ENCODE assay signal across 10 cellular contexts in the genomic region with DNA sequence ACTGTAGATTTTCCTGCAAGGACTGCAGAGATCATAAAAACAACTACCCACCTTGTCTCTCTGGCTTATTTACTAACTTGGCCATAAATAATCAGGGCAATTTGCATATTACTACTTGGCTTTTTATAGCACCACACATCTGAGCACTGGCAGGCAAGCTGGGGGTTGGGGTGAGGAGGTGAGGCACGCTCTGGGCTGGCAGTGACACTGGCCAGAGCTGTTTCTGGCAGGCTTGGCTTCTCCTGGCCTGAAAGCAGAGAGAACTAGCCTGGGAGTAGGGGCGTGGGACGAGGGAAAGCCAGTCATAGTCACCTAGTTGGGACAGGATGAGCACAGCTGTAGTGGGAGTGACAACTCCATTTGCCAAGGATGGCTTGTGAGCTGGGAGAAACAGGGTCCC.
"Had no signal": no experiment of that assay in that cellular context is flagged by ENCODE, and none has a peak within 500 bp of the region (broad histone marks: within the 10 kb centered on the region; RNA-seq: fewer than 3 reads in every experiment).

No MANE protein-coding gene starts in this region.

- H3K4me1 ChIP-seq: colonic mucosa, spleen had no signal

- H3K27me3 ChIP-seq: colonic mucosa, sigmoid colon had no signal

- H3K36me3 ChIP-seq: colonic mucosa, sigmoid colon, spleen had no signal

- H3K9me3 ChIP-seq: colonic mucosa, sigmoid colon had no signal

- DNase-seq: activated CD4-positive, alpha-beta memory T cell treated with anti-CD3 and anti-CD28 coated beads for 36 hours; activated CD4-positive, alpha-beta T cell treated with anti-CD3 and anti-CD28 coated beads for 36 hours; activated CD8-positive, alpha-beta memory T cell treated with anti-CD3 and anti-CD28 coated beads, Interleukin-2, amount 10 ng/mL, durations not matched to agents 7 days and 5 days; activated naive CD4-positive, alpha-beta T cell treated with anti-CD3 and anti-CD28 coated beads, Interleukin-2, amount 50 U/mL, for 16 hours; activated T-cell treated with anti-CD3 and anti-CD28 coated beads, Interleukin-2, amount 50 U/mL, for 1 hour; colonic mucosa; sigmoid colon; spleen; stimulated activated CD4-positive, alpha-beta T cell treated with anti-CD3 and anti-CD28 coated beads, Interleukin-1b, Interleukin-23, amount 100 ng/mL, for 48 hours; T-helper 2 cell had no signal

- H3K27ac ChIP-seq: colonic mucosa, sigmoid colon, spleen had no signal

- ATAC-seq: activated CD4-positive, alpha-beta T cell treated with anti-CD3 and anti-CD28 coated beads for 36 hours; activated CD8-positive, alpha-beta memory T cell treated with anti-CD3 and anti-CD28 coated beads, Interleukin-2, amount 10 ng/mL, durations not matched to agents 7 days and 5 days had no signal

- H3K4me3 ChIP-seq: colonic mucosa, sigmoid colon, spleen had no signal
